Comparison of ENCODE assay signal across 14 cellular contexts in the genomic region with DNA sequence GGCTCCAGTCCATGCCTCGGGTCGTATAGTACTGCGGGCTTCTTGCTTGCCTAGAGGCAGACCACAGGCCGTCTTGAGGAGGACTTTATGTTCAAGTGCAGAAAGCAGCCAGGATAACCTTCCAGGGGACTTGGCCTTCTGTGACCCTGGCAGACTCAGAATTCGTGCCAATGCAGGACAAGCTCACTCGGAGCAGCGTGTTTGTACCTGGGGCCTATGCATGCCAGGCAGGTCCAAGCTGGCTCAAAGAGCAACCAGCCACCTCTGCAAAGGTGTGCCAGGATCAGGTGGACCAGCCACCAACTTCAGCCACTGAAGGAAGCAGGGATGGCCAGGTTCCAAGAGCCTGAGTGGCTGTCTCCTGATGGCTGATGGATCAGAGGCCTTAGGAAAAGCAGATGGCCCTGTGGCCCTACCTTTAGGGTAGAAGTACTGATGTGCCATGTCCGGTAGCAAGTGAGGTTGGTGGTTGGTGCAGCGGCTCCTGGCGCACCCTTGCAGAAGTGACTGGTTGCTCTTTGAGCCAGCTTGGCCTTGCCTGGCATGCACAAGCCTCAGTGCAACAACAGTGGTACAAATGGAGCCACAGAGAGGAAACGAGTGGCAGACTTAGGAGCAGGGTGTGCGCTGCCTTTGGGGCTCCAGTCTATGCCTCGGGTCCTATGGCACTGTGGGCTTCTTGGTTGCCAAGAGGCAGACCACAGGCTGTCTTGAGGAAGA. TPM values are rescaled to one million over a fixed set of nuclear protein-coding genes. Genes with fewer than 3 reads are reported as not detected.
"Had no signal": no experiment of that assay in that cellular context is flagged by ENCODE, and none has a peak within 500 bp of the region (broad histone marks: within the 10 kb centered on the region; RNA-seq: fewer than 3 reads in every experiment).

No MANE protein-coding gene starts in this region.

RNA-seq across cellular contexts. Expression of a gene that starts 58.7 kb away (rescaled TPM):
- total RNA-seq: subcutaneous adipose tissue, suprapubic skin, temporal lobe, thoracic aorta, thyroid gland, tibial nerve, transverse colon, upper lobe of left lung, upper lobe of right lung, ureter, urinary bladder, uterus, vagina had no signal
- polyA plus RNA-seq: stomach, urinary bladder had no signal

RNA-seq across cellular contexts. Expression of a gene that starts 58.9 kb away (rescaled TPM):
- total RNA-seq: subcutaneous adipose tissue, suprapubic skin, temporal lobe, thoracic aorta, tibial nerve, upper lobe of right lung, ureter, urinary bladder, vagina had no signal
- polyA plus RNA-seq: stomach, urinary bladder had no signal
